Comparison of ENCODE assay signal across 27 cellular contexts in genomic region chr17:46869296-46869695, GRCh38. TPM values are rescaled to one million over a fixed set of nuclear protein-coding genes. Genes with fewer than 3 reads are reported as not detected.
"Had no signal": no experiment of that assay in that cellular context is flagged by ENCODE, and none has a peak within 500 bp of the region (broad histone marks: within the 10 kb centered on the region; RNA-seq: fewer than 3 reads in every experiment).

No MANE protein-coding gene starts in this region.

- H3K36me3 Mint-ChIP-seq: immature natural killer cell; naive thymus-derived CD8-positive, alpha-beta T cell; type B pancreatic cell had no signal

- H3K27ac ChIP-seq: colonic mucosa, gastroesophageal sphincter, neutrophil, right atrium auricular region, suprapubic skin, thyroid gland had no signal

- H3K27ac Mint-ChIP-seq: endodermal cell; immature natural killer cell; naive thymus-derived CD8-positive, alpha-beta T cell; type B pancreatic cell had no signal

- H3K36me3 ChIP-seq: colonic mucosa, gastroesophageal sphincter, neutrophil, right atrium auricular region, suprapubic skin, thyroid gland had no signal

- H3K4me3 Mint-ChIP-seq: endodermal cell; immature natural killer cell; naive thymus-derived CD8-positive, alpha-beta T cell; type B pancreatic cell had no signal

- H3K9me3 Mint-ChIP-seq: endodermal cell; immature natural killer cell; naive thymus-derived CD8-positive, alpha-beta T cell; type B pancreatic cell had no signal

- ATAC-seq: gastroesophageal sphincter; left colon; naive thymus-derived CD8-positive, alpha-beta T cell; stimulated activated naive CD8-positive, alpha-beta T cell treated with anti-CD3 and anti-CD28 coated beads, Interleukin-15, Interleukin-2, amounts not matched to agents 100 U/mL and 50 U/mL, for 24 hours had no signal

- H3K4me2 ChIP-seq: smooth muscle cell had no signal

- H3K4me3 ChIP-seq: colonic mucosa, gastroesophageal sphincter, lung, right atrium auricular region, smooth muscle cell, suprapubic skin, thyroid gland had no signal

- H3K9me3 ChIP-seq: colonic mucosa, gastroesophageal sphincter, neutrophil, right atrium auricular region, suprapubic skin, thyroid gland had no signal

- H3K27me3 ChIP-seq: colonic mucosa, right atrium auricular region, thyroid gland had no signal

- DNase-seq: cerebellar nuclear complex; colonic mucosa; dermis blood vessel endothelial cell; effector CD4-positive, alpha-beta T cell; endodermal cell; erythroblast; foreskin fibroblast; immature natural killer cell; left colon; left ventricle myocardium superior; mesenchymal stem cell; stimulated activated CD4-positive, alpha-beta T cell treated with anti-CD3 and anti-CD28 coated beads, Interleukin-2, amount 100 ng/mL, for 48 hours; stimulated activated naive CD8-positive, alpha-beta T cell treated with anti-CD3 and anti-CD28 coated beads, Interleukin-15, Interleukin-2, amounts not matched to agents 100 U/mL and 50 U/mL, for 24 hours; thyroid gland had no signal

- H3K4me1 Mint-ChIP-seq: endodermal cell had no signal

- H3K4me1 ChIP-seq: colonic mucosa, gastroesophageal sphincter, right atrium auricular region, suprapubic skin, thyroid gland had no signal

RNA-seq across cellular contexts. Expression of gene WNT9B, which starts 17.9 kb away (rescaled TPM):
- total RNA-seq: colonic mucosa; dermis blood vessel endothelial cell; endothelial cell of umbilical vein; kidney epithelial cell; left colon; naive thymus-derived CD8-positive, alpha-beta T cell; osteocyte; pulmonary artery endothelial cell; smooth muscle cell had no signal
- polyA plus RNA-seq: endothelial cell of umbilical vein; immature natural killer cell; naive thymus-derived CD8-positive, alpha-beta T cell; neural cell; smooth muscle cell had no signal

RNA-seq across cellular contexts. Expression of gene WNT3, which starts 50.8 kb away (rescaled TPM):
- total RNA-seq: naive thymus-derived CD8-positive, alpha-beta T cell had no signal
- polyA plus RNA-seq: naive thymus-derived CD8-positive, alpha-beta T cell had no signal
